Comparison of ENCODE assay signal across 15 cellular contexts in genomic region chr18:36544036-36544725, GRCh38.
DNase-seq lines count a peak whose midpoint lies in the region; ATAC-seq, FAIRE-seq and TF ChIP-seq lines count a peak whose summit lies in the region.
"Had no signal": no experiment of that assay in that cellular context is flagged by ENCODE, and none has a peak within 500 bp of the region (broad histone marks: within the 10 kb centered on the region; RNA-seq: fewer than 3 reads in every experiment).

No MANE protein-coding gene starts in this region.

- FAIRE-seq in H54 (lab: Jason Lieb, UNC), result no peak
- FAIRE-seq: GM19239 had no signal

- peak; percentile 62 for DNase-seq in HPDE6-E6E7 (ENCODE audit: extremely low spot score)
- DNase-seq in NCI-H524 treated with DMSO at 0.1 percent for 48 hours (lab: John Stamatoyannopoulos, UW), result peak; percentile 73
- no peak for DNase-seq in esophagus squamous epithelium (lab: John Stamatoyannopoulos, UW)
- DNase-seq in H54 (ENCODE audit: insufficient read length, low spot score), result no peak
- DNase-seq: central memory CD4-positive, alpha-beta T cell; foreskin melanocyte; Kasumi-1; PC-3; stimulated activated CD4-positive, alpha-beta T cell treated with anti-CD3 and anti-CD28 coated beads, Interleukin-4, amount 100 ng/mL, for 24 hours had no signal

- 33 to 39% methylated on average over 9 to 11 of the region's 15 CpGs for WGBS in esophagus squamous epithelium, 2 donors

- no peak for TF ChIP-seq CTCF in esophagus squamous epithelium (IDR thresholded peaks at IDR 0.05)

- H3K27ac ChIP-seq in esophagus squamous epithelium, result peak overlapping the region; percentile 32 to 70 (median 51)
- H3K27ac ChIP-seq: C4-2B had no signal

- no peak for TF ChIP-seq POLR2A in esophagus squamous epithelium (IDR thresholded peaks at IDR 0.05)
- TF ChIP-seq POLR2A in H54 (IDR thresholded peaks at IDR 0.05; ENCODE audit: low read depth, low read length), result no peak

- H3K36me3 ChIP-seq in esophagus squamous epithelium, result no peaks in the 10 kb centered on the region
- no peaks in the 10 kb centered on the region for H3K36me3 ChIP-seq in skeletal muscle satellite cell (ENCODE audit: insufficient read depth, low read length)

- H3K9me3 ChIP-seq in esophagus squamous epithelium, result no peaks in the 10 kb centered on the region
- no peaks in the 10 kb centered on the region for H3K9me3 ChIP-seq in skeletal muscle satellite cell (replicated peaks; ENCODE audit: low read length)

- intact Hi-C loops in esophagus squamous epithelium (cut with DNase I), result no loop called here

- H3K27me3 ChIP-seq in esophagus squamous epithelium, result no peaks in the 10 kb centered on the region
- no peaks in the 10 kb centered on the region for H3K27me3 ChIP-seq in skeletal muscle satellite cell (ENCODE audit: control insufficient read depth, insufficient read depth, low read length)

- H3K4me1 ChIP-seq in esophagus squamous epithelium, result peaks cover 5 to 50% (median 10%) of the 10 kb centered on the region in 3 donors
- H3K4me1 ChIP-seq in skeletal muscle satellite cell (ENCODE audit: control insufficient read depth, insufficient read depth, low read length), result peaks cover 5% of the 10 kb centered on the region

- no peak for ATAC-seq in HG03439 (IDR thresholded peaks at IDR 0.05; ENCODE audit: unreplicated experiment)
- ATAC-seq in HG03432 (IDR thresholded peaks at IDR 0.05; ENCODE audit: unreplicated experiment), result no peak
- ATAC-seq in GM21529 (IDR thresholded peaks at IDR 0.05; ENCODE audit: unreplicated experiment), result no peak
- ATAC-seq: PC-3 had no signal

- peak overlapping the region; percentile 15 for H3K4me2 ChIP-seq in skeletal muscle satellite cell (ENCODE audit: low read length)

- H3K4me3 ChIP-seq in esophagus squamous epithelium, result no peak overlapping the region
- H3K4me3 ChIP-seq in skeletal muscle satellite cell (ENCODE audit: low read length), result no peak overlapping the region

- H3K9ac ChIP-seq in skeletal muscle satellite cell (ENCODE audit: low read depth, low read length), result no peak overlapping the region

Comparison
In these comparisons a context has a peak if more than half of its experiments do, and no peak if none do; other contexts are left out.
1. DNase-seq: peak in HPDE6-E6E7 (single experiment) and NCI-H524 treated with DMSO at 0.1 percent for 48 hours (single experiment); none in esophagus squamous epithelium (single experiment) and H54 (single experiment).